Comparison of ENCODE assay signal across 19 cellular contexts in the genomic region with DNA sequence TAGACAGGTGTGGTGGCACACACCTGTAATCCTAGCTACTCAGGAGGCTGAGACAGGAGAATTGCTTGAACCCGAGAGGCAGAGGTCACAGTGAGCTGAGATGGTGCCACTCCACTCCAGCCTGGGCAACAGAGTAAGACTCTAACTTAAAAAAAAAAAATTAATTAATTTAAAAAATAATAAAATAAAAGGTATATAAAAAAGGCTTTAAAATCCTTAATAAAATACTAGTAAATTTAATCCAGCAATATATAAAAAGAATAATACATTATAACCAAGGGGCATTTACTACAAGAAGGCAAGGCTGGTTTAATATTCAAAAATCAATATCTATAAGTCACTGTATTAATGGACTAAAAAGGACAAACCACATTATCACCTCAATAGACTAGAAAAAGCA. TPM values are rescaled to one million over a fixed set of nuclear protein-coding genes. Genes with fewer than 3 reads are reported as not detected.
DNase-seq lines count a peak whose midpoint lies in the region; ATAC-seq, FAIRE-seq and TF ChIP-seq lines count a peak whose summit lies in the region.
"Had no signal": no experiment of that assay in that cellular context is flagged by ENCODE, and none has a peak within 500 bp of the region (broad histone marks: within the 10 kb centered on the region; RNA-seq: fewer than 3 reads in every experiment).

No MANE protein-coding gene starts in this region.

- H3K27ac Mint-ChIP-seq in glutamatergic neuron (ENCODE audit: unreplicated experiment) = no peak overlapping the region
- H3K27ac Mint-ChIP-seq in nephron progenitor cell = peak overlapping the region; percentile 28
- H3K27ac Mint-ChIP-seq: GM23338, H9 had no signal

- H3K4me3 Mint-ChIP-seq in glutamatergic neuron (ENCODE audit: unreplicated experiment) (peak overlapping the region; percentile 42), nephron progenitor cell (no peak overlapping the region)
- H3K4me3 Mint-ChIP-seq: CD4-positive, alpha-beta memory T cell; GM23338; H9 had no signal

- H3K4me2 ChIP-seq in K562 (ENCODE audit: insufficient read depth, low read length) = no peak overlapping the region
- H3K4me2 ChIP-seq: GM23338 had no signal

- H3K4me3 ChIP-seq in K562 (no peak overlapping the region), aorta (ENCODE audit: low read length in 2 of 2) (no peak overlapping the region)
- H3K4me3 ChIP-seq: GM12878, GM23338 had no signal

- H3K79me2 ChIP-seq in K562 (ENCODE audit: control insufficient read depth, insufficient read depth, low read length) = no peaks in the 10 kb centered on the region

- POLR2A ChIA-PET in K562 (lab: Yijun Ruan, JAX) = no interaction called here

- no peak overlapping the region for H2AFZ ChIP-seq in K562 (ENCODE audit: low read depth, low read length)
- H2AFZ ChIP-seq: GM23338 had no signal

- no peak overlapping the region for H3K27ac ChIP-seq in K562 (ENCODE audit: extremely low read depth, low read depth, low read length)
- no peak overlapping the region for H3K27ac ChIP-seq in aorta (ENCODE audit: low read depth in 1 of 2, low read length in 2 of 2)

- TF ChIP-seq POLR2A in K562 (conservative IDR thresholded peaks at IDR 0.05) = no peak

- no TSS peak for BruUV-seq in K562 (replicated peaks; lab: Mats Ljungman, UMichigan)

- H3K27me3 ChIP-seq in K562 (ENCODE audit: control insufficient read depth in 2 of 2, insufficient read depth in 2 of 2, low read length in 2 of 2) = no peaks in the 10 kb centered on the region
- H3K27me3 ChIP-seq in aorta (ENCODE audit: control insufficient read depth in 1 of 2, insufficient read depth in 2 of 2, low read length in 1 of 2) = no peaks in the 10 kb centered on the region

- no peak for TF ChIP-seq RAD21 in K562 (CRISPR knock-in tag; conservative IDR thresholded peaks at IDR 0.05 in 1 of 2, IDR thresholded peaks at IDR 0.05 in 1 of 2)

- H4K20me1 ChIP-seq in K562 (replicated peaks; ENCODE audit: control insufficient read depth, insufficient read depth, low read length) = no peaks in the 10 kb centered on the region

- peaks cover 10% of the 10 kb centered on the region for H3K36me3 ChIP-seq in K562 (ENCODE audit: control insufficient read depth, insufficient read depth, low read length)
- no peaks in the 10 kb centered on the region for H3K36me3 ChIP-seq in aorta (ENCODE audit: control insufficient read depth in 1 of 2, insufficient read depth in 2 of 2, low read length in 1 of 2)

- ATAC-seq in K562 (no peak), HG03108 (IDR thresholded peaks at IDR 0.05; ENCODE audit: unreplicated experiment) (no peak), sciatic nerve (no peak), aorta (ENCODE audit: low FRiP score) (no peak)
- ATAC-seq: GM12878, GM23338, HCT116 had no signal

- 89% methylated on average over 1 of the region's 1 CpG for WGBS in K562 (ENCODE audit: insufficient coverage, low coverage, missing lambda C conversion rate)
- WGBS in aorta, 2 donors = 97 to 100% methylated on average over 1 of the region's 1 CpG

- CTCF ChIA-PET in K562 (lab: Yijun Ruan, JAX; ENCODE audit: low intra/inter-chr PET ratio) = no interaction called here

- no peak for TF ChIP-seq CTCF in K562 (IDR thresholded peaks at IDR 0.05 in 2 of 3, conservative IDR thresholded peaks at IDR 0.05 in 1 of 3; ENCODE audit: insufficient read depth in 2 of 3, low read depth in 1 of 3, low read length in 3 of 3)
- TF ChIP-seq CTCF in glutamatergic neuron (IDR thresholded peaks at IDR 0.05; ENCODE audit: partially characterized antibody, unreplicated experiment) = no peak
- TF ChIP-seq CTCF in nephron progenitor cell (IDR thresholded peaks at IDR 0.05) = no peak

- no peak for FAIRE-seq in K562 (lab: Jason Lieb, UNC)
- FAIRE-seq: GM12878, GM19239 had no signal

- H3K9me3 ChIP-seq in K562 (replicated peaks; ENCODE audit: control insufficient read depth, insufficient read depth, low read depth, low read length) (no peaks in the 10 kb centered on the region), aorta (ENCODE audit: control insufficient read depth, low read length) (no peaks in the 10 kb centered on the region)

- H3K4me1 Mint-ChIP-seq in glutamatergic neuron (ENCODE audit: low read depth, unreplicated experiment) = peaks cover 13% of the 10 kb centered on the region
- no peaks in the 10 kb centered on the region for H3K4me1 Mint-ChIP-seq in nephron progenitor cell

- H3K9me3 Mint-ChIP-seq in glutamatergic neuron (ENCODE audit: unreplicated experiment) = peaks cover 8% of the 10 kb centered on the region
- peaks cover 29% of the 10 kb centered on the region for H3K9me3 Mint-ChIP-seq in nephron progenitor cell

- DNase-seq in K562 (ENCODE audit: extremely low read depth in 1 of 4, low spot score in 3 of 4) (no peak), glutamatergic neuron (no peak), nephron progenitor cell (no peak), sciatic nerve (ENCODE audit: low spot score) (no peak), DMS79 (lab: John Stamatoyannopoulos, UW) (no peak), aorta (no peak)
- DNase-seq: C1 segment of cervical spinal cord; Calu3; CD4-positive, alpha-beta memory T cell; COR-L47; DMS53; DND-41; GDM1; H9 had no signal

- no peaks in the 10 kb centered on the region for H3K9me1 ChIP-seq in K562 (ENCODE audit: control insufficient read depth, insufficient read depth, low read length)

- intact Hi-C loops in K562 (cut with micrococcal nuclease) (no loop called here), sciatic nerve (cut with DNase I) (no loop called here), aorta (cut with DNase I) (no loop called here)

- in situ Hi-C loops in K562 (cut with MboI) = no loop called here

- peaks cover 10% of the 10 kb centered on the region for H3K36me3 Mint-ChIP-seq in glutamatergic neuron (ENCODE audit: unreplicated experiment)
- peaks cover 62% of the 10 kb centered on the region for H3K36me3 Mint-ChIP-seq in nephron progenitor cell (ENCODE audit: low read depth)

- H3K27me3 Mint-ChIP-seq in glutamatergic neuron (ENCODE audit: unreplicated experiment) (peaks cover 7% of the 10 kb centered on the region), nephron progenitor cell (ENCODE audit: low read depth, poor library complexity) (peaks cover 4% of the 10 kb centered on the region)
- H3K27me3 Mint-ChIP-seq: CD4-positive, alpha-beta memory T cell had no signal

- H3K4me1 ChIP-seq in K562 (replicated peaks in 1 of 2; ENCODE audit: control insufficient read depth in 2 of 2, insufficient read depth in 2 of 2, low read length in 2 of 2) = no peaks in the 10 kb centered on the region
- no peaks in the 10 kb centered on the region for H3K4me1 ChIP-seq in aorta (ENCODE audit: control insufficient read depth in 1 of 2, insufficient read depth in 2 of 2, low read length in 2 of 2)

- H3K9ac ChIP-seq in K562 (ENCODE audit: insufficient read depth in 1 of 2, low read depth in 2 of 2, low read length in 2 of 2) = no peak overlapping the region

- TF ChIP-seq EP300 in K562 (IDR thresholded peaks at IDR 0.05; ENCODE audit: low read length) = no peak

TF ChIP-seq in K562, 482 proteins besides CTCF, POLR2A, EP300 and RAD21:
- TF ChIP-seq JUND (IDR thresholded peaks at IDR 0.05; ENCODE audit: borderline replicate concordance, low read depth, low read length) (no peak), JUND (tag; IDR thresholded peaks at IDR 0.05; ENCODE audit: borderline replicate concordance, low read depth, low read length) (no peak), ZNF324 (CRISPR knock-in tag; IDR thresholded peaks at IDR 0.05) (0 out of 2 replicates have a peak, but pooled peaks have one; percentile 19)
- TF ChIP-seq, protein P1, sequence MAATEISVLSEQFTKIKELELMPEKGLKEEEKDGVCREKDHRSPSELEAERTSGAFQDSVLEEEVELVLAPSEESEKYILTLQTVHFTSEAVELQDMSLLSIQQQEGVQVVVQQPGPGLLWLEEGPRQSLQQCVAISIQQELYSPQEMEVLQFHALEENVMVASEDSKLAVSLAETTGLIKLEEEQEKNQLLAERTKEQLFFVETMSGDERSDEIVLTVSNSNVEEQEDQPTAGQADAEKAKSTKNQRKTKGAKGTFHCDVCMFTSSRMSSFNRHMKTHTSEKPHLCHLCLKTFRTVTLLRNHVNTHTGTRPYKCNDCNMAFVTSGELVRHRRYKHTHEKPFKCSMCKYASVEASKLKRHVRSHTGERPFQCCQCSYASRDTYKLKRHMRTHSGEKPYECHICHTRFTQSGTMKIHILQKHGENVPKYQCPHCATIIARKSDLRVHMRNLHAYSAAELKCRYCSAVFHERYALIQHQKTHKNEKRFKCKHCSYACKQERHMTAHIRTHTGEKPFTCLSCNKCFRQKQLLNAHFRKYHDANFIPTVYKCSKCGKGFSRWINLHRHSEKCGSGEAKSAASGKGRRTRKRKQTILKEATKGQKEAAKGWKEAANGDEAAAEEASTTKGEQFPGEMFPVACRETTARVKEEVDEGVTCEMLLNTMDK (IDR thresholded peaks at IDR 0.05; ENCODE audit: borderline replicate concordance, insufficient read depth, low read depth, low read length, poor library complexity, severe bottlenecking) = no peak

RNA-seq across cellular contexts. Expression of gene MNT, which starts 44.8 kb away (rescaled TPM):
- 22.3 and 43.6 TPM in 2 replicates for total RNA-seq in K562 (2011; cell fraction: chromatin; rRNA removed; ENCODE audit: low replicate concordance)
- 17.0 and 19.3 TPM in 2 replicates for total RNA-seq in K562 (2011; cell fraction: nucleolus; rRNA removed)
- total RNA-seq in K562 (2011; cell fraction: nucleoplasm; rRNA removed) = 18.7 and 31.2 TPM in 2 replicates
- total RNA-seq in K562 (2014; rRNA removed) (7.8 and 8.7 TPM in 2 replicates), K562 (2014; rRNA removed; fragmentation: Illumina TruSeq; extraction: Trizol) (2.9 and 3.1 TPM in 2 replicates), K562 (2015; rRNA removed; fragmentation: Illumina TruSeq; extraction: Trizol) (4.9 and 5.3 TPM in 2 replicates), K562 (2021) (20.3 and 23.8 TPM in 2 replicates), glutamatergic neuron (ENCODE audit: unreplicated experiment) (41.0 TPM), sciatic nerve (37.7 TPM), aorta (10 to 100 TPM; 28.3 to 35.7 TPM)
- polyA plus RNA-seq in K562 (2011; rRNA removed) (3.3 and 4.9 TPM in 2 replicates), K562 (2014; fragmentation: Illumina TruSeq; extraction: Trizol) (7.1 and 12.4 TPM in 2 replicates), K562 (2014; fragmentation: Nextera tagmentation; extraction: Ambion mirVana) (under 1 TPM; 0.18 to 0.21 TPM), K562 (2014; rRNA removed) (11.3 and 13.4 TPM in 2 replicates), aorta (1 to 10 TPM; 8.3 to 9.0 TPM)
- 5.2 and 6.1 TPM in 2 replicates for polyA plus RNA-seq in K562 (2011; cell fraction: cytosol; rRNA removed)
- polyA plus RNA-seq in K562 (2011; cell fraction: nucleus; rRNA removed) = 9.4 and 16.7 TPM in 2 replicates
- polyA plus RNA-seq in K562 (2012) = 11.9 and 12.2 TPM in 2 replicates
- polyA minus RNA-seq in K562 (2011; rRNA and poly(A)+ RNA removed) = 2.2 and 2.4 TPM in 2 replicates
- polyA minus RNA-seq in K562 (2011; cell fraction: cytosol; rRNA and poly(A)+ RNA removed) = 4.2 and 5.2 TPM in 2 replicates
- 3.2 and 3.9 TPM in 2 replicates for polyA minus RNA-seq in K562 (2011; cell fraction: nucleus; rRNA and poly(A)+ RNA removed)
